Comparison of ENCODE assay signal across 1 cellular context in the genomic region with DNA sequence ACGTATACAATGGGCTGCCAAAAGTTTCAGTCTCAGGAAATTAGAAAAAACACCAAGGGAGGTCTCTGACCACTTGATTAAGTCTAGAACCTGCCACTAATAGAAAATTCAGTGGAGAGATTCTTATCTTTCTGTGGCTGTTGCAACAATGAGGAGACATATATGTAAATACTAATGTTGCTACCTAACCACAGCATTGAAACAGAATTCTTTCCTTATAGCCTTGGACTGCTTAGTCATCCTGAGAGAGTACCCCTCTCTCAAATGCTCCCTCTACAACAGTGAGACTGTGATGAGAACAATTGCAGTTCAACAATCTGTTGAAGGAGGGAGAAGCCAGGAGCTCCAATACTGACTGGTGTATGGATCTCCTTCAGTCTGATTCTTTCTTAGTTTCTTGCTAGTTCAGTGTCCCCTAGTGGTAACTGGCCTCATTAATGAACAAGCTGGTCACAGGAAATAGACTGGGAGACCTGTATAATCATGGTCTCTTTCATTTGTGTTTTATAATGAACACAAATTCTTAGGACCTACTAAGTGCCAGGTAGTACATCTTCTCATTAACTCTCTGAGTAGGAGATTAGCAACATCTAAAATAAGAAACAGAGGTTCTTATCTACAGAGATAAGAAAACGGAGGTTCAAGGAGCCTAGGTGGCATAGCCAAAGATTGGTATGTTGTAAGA.
TF ChIP-seq lines count a peak whose summit lies in the region.

No MANE protein-coding gene starts in this region.

TF ChIP-seq in HepG2, 621 proteins besides CTCF, POLR2A, EP300 and RAD21 (continued from another document and continues in another):
- TF ChIP-seq, protein P1, sequence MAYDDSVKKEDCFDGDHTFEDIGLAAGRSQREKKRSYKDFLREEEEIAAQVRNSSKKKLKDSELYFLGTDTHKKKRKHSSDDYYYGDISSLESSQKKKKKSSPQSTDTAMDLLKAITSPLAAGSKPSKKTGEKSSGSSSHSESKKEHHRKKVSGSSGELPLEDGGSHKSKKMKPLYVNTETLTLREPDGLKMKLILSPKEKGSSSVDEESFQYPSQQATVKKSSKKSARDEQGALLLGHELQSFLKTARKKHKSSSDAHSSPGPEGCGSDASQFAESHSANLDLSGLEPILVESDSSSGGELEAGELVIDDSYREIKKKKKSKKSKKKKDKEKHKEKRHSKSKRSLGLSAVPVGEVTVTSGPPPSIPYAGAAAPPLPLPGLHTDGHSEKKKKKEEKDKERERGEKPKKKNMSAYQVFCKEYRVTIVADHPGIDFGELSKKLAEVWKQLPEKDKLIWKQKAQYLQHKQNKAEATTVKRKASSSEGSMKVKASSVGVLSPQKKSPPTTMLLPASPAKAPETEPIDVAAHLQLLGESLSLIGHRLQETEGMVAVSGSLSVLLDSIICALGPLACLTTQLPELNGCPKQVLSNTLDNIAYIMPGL (CRISPR knock-in tag; IDR thresholded peaks at IDR 0.05; ENCODE audit: borderline replicate concordance in 1 of 2, low read depth in 1 of 2): 0 out of 4 replicates have a peak, but pooled peaks of 1 of the 2 experiments have one; percentile 21
- TF ChIP-seq, protein P2, sequence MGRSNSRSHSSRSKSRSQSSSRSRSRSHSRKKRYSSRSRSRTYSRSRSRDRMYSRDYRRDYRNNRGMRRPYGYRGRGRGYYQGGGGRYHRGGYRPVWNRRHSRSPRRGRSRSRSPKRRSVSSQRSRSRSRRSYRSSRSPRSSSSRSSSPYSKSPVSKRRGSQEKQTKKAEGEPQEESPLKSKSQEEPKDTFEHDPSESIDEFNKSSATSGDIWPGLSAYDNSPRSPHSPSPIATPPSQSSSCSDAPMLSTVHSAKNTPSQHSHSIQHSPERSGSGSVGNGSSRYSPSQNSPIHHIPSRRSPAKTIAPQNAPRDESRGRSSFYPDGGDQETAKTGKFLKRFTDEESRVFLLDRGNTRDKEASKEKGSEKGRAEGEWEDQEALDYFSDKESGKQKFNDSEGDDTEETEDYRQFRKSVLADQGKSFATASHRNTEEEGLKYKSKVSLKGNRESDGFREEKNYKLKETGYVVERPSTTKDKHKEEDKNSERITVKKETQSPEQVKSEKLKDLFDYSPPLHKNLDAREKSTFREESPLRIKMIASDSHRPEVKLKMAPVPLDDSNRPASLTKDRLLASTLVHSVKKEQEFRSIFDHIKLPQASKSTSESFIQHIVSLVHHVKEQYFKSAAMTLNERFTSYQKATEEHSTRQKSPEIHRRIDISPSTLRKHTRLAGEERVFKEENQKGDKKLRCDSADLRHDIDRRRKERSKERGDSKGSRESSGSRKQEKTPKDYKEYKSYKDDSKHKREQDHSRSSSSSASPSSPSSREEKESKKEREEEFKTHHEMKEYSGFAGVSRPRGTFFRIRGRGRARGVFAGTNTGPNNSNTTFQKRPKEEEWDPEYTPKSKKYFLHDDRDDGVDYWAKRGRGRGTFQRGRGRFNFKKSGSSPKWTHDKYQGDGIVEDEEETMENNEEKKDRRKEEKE (IDR thresholded peaks at IDR 0.05): no peak
- TF ChIP-seq CBX5 (CRISPR knock-in tag; IDR thresholded peaks at IDR 0.05; ENCODE audit: borderline replicate concordance) (no peak), ZNF552 (CRISPR knock-in tag; IDR thresholded peaks at IDR 0.05; ENCODE audit: borderline replicate concordance) (no peak), BRD4 (CRISPR knock-in tag; IDR thresholded peaks at IDR 0.05) (no peak), CEBPG (CRISPR knock-in tag; IDR thresholded peaks at IDR 0.05) (peak; percentile 10; the same call in 1 of the 2 replicates), KDM5B (CRISPR knock-in tag; IDR thresholded peaks at IDR 0.05; ENCODE audit: borderline replicate concordance) (no peak), ZMYM3 (CRISPR knock-in tag; IDR thresholded peaks at IDR 0.05) (no peak), SRSF9 (IDR thresholded peaks at IDR 0.05; ENCODE audit: borderline replicate concordance, insufficient read depth, low read depth, low read length, poor library complexity, severe bottlenecking) (no peak), KLF6 (CRISPR knock-in tag; IDR thresholded peaks at IDR 0.05) (no peak), SMARCC2 (IDR thresholded peaks at IDR 0.05) (no peak), ZNF160 (CRISPR knock-in tag; IDR thresholded peaks at IDR 0.05) (no peak), ZNF598 (CRISPR knock-in tag; IDR thresholded peaks at IDR 0.05; ENCODE audit: borderline replicate concordance) (no peak), TCF7L2 (IDR thresholded peaks at IDR 0.05; ENCODE audit: low read depth, low read length) (no peak), ELF1 (CRISPR knock-in tag; IDR thresholded peaks at IDR 0.05) (no peak), MYNN (CRISPR knock-in tag; IDR thresholded peaks at IDR 0.05; ENCODE audit: low read depth) (no peak), NKX3-1 (CRISPR knock-in tag; IDR thresholded peaks at IDR 0.05) (no peak), HNF4G (IDR thresholded peaks at IDR 0.05; ENCODE audit: borderline replicate concordance, low read depth, low read length) (no peak), HNF4G (CRISPR knock-in tag; IDR thresholded peaks at IDR 0.05; ENCODE audit: borderline replicate concordance, low read depth) (no peak), ZBTB20 (CRISPR knock-in tag; IDR thresholded peaks at IDR 0.05; ENCODE audit: borderline replicate concordance, low read depth) (no peak), ZNF17 (CRISPR knock-in tag; IDR thresholded peaks at IDR 0.05) (no peak), ISL2 (CRISPR knock-in tag; IDR thresholded peaks at IDR 0.05) (no peak), ZNF564 (CRISPR knock-in tag; IDR thresholded peaks at IDR 0.05) (no peak), CREB1 (IDR thresholded peaks at IDR 0.05) (no peak), CREB1 (CRISPR knock-in tag; IDR thresholded peaks at IDR 0.05) (0 out of 2 replicates have a peak, but pooled peaks have one; percentile 42), RFX5 (IDR thresholded peaks at IDR 0.05; ENCODE audit: low read depth, low read length) (no peak)
- TF ChIP-seq, protein P3, sequence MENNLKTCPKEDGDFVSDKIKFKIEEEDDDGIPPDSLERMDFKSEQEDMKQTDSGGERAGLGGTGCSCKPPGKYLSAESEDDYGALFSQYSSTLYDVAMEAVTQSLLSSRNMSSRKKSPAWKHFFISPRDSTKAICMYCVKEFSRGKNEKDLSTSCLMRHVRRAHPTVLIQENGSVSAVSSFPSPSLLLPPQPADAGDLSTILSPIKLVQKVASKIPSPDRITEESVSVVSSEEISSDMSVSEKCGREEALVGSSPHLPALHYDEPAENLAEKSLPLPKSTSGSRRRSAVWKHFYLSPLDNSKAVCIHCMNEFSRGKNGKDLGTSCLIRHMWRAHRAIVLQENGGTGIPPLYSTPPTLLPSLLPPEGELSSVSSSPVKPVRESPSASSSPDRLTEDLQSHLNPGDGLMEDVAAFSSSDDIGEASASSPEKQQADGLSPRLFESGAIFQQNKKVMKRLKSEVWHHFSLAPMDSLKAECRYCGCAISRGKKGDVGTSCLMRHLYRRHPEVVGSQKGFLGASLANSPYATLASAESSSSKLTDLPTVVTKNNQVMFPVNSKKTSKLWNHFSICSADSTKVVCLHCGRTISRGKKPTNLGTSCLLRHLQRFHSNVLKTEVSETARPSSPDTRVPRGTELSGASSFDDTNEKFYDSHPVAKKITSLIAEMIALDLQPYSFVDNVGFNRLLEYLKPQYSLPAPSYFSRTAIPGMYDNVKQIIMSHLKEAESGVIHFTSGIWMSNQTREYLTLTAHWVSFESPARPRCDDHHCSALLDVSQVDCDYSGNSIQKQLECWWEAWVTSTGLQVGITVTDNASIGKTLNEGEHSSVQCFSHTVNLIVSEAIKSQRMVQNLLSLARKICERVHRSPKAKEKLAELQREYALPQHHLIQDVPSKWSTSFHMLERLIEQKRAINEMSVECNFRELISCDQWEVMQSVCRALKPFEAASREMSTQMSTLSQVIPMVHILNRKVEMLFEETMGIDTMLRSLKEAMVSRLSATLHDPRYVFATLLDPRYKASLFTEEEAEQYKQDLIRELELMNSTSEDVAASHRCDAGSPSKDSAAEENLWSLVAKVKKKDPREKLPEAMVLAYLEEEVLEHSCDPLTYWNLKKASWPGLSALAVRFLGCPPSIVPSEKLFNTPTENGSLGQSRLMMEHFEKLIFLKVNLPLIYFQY (CRISPR knock-in tag; IDR thresholded peaks at IDR 0.05; ENCODE audit: borderline replicate concordance): 0 out of 2 replicates have a peak, but pooled peaks have one; percentile 44
- TF ChIP-seq, protein P4, sequence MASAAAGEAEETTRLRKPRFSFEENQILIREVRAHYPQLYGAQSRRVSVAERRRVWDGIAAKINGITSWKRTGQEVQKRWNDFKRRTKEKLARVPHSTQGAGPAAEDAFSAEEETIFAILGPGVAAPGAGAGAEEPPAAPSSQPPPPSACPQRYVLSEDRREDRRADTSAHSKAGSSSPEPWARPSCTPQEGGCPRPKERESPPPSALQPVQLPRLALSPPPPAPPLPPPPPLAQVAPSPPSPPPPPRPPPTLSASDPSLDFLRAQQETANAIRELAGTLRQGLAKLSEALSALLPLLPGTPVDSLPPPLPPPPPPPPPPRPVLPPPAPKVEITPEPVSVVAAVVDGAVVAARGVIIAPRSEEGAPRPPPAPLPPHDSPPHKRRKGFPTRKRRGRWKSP (CRISPR knock-in tag; IDR thresholded peaks at IDR 0.05): no peak
- TF ChIP-seq, protein P5, sequence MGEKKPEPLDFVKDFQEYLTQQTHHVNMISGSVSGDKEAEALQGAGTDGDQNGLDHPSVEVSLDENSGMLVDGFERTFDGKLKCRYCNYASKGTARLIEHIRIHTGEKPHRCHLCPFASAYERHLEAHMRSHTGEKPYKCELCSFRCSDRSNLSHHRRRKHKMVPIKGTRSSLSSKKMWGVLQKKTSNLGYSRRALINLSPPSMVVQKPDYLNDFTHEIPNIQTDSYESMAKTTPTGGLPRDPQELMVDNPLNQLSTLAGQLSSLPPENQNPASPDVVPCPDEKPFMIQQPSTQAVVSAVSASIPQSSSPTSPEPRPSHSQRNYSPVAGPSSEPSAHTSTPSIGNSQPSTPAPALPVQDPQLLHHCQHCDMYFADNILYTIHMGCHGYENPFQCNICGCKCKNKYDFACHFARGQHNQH (CRISPR knock-in tag; IDR thresholded peaks at IDR 0.05): 0 out of 2 replicates have a peak, but pooled peaks have one; percentile 22
- TF ChIP-seq, protein P6, sequence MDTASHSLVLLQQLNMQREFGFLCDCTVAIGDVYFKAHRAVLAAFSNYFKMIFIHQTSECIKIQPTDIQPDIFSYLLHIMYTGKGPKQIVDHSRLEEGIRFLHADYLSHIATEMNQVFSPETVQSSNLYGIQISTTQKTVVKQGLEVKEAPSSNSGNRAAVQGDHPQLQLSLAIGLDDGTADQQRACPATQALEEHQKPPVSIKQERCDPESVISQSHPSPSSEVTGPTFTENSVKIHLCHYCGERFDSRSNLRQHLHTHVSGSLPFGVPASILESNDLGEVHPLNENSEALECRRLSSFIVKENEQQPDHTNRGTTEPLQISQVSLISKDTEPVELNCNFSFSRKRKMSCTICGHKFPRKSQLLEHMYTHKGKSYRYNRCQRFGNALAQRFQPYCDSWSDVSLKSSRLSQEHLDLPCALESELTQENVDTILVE (CRISPR knock-in tag; IDR thresholded peaks at IDR 0.05): 0 out of 2 replicates have a peak, but pooled peaks have one; percentile 3
- TF ChIP-seq, protein P7, sequence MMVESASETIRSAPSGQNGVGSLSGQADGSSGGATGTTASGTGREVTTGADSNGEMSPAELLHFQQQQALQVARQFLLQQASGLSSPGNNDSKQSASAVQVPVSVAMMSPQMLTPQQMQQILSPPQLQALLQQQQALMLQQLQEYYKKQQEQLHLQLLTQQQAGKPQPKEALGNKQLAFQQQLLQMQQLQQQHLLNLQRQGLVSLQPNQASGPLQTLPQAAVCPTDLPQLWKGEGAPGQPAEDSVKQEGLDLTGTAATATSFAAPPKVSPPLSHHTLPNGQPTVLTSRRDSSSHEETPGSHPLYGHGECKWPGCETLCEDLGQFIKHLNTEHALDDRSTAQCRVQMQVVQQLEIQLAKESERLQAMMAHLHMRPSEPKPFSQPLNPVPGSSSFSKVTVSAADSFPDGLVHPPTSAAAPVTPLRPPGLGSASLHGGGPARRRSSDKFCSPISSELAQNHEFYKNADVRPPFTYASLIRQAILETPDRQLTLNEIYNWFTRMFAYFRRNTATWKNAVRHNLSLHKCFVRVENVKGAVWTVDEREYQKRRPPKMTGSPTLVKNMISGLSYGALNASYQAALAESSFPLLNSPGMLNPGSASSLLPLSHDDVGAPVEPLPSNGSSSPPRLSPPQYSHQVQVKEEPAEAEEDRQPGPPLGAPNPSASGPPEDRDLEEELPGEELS (CRISPR knock-in tag; IDR thresholded peaks at IDR 0.05): no peak
- TF ChIP-seq, protein P8, sequence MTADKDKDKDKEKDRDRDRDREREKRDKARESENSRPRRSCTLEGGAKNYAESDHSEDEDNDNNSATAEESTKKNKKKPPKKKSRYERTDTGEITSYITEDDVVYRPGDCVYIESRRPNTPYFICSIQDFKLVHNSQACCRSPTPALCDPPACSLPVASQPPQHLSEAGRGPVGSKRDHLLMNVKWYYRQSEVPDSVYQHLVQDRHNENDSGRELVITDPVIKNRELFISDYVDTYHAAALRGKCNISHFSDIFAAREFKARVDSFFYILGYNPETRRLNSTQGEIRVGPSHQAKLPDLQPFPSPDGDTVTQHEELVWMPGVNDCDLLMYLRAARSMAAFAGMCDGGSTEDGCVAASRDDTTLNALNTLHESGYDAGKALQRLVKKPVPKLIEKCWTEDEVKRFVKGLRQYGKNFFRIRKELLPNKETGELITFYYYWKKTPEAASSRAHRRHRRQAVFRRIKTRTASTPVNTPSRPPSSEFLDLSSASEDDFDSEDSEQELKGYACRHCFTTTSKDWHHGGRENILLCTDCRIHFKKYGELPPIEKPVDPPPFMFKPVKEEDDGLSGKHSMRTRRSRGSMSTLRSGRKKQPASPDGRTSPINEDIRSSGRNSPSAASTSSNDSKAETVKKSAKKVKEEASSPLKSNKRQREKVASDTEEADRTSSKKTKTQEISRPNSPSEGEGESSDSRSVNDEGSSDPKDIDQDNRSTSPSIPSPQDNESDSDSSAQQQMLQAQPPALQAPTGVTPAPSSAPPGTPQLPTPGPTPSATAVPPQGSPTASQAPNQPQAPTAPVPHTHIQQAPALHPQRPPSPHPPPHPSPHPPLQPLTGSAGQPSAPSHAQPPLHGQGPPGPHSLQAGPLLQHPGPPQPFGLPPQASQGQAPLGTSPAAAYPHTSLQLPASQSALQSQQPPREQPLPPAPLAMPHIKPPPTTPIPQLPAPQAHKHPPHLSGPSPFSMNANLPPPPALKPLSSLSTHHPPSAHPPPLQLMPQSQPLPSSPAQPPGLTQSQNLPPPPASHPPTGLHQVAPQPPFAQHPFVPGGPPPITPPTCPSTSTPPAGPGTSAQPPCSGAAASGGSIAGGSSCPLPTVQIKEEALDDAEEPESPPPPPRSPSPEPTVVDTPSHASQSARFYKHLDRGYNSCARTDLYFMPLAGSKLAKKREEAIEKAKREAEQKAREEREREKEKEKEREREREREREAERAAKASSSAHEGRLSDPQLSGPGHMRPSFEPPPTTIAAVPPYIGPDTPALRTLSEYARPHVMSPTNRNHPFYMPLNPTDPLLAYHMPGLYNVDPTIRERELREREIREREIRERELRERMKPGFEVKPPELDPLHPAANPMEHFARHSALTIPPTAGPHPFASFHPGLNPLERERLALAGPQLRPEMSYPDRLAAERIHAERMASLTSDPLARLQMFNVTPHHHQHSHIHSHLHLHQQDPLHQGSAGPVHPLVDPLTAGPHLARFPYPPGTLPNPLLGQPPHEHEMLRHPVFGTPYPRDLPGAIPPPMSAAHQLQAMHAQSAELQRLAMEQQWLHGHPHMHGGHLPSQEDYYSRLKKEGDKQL (CRISPR knock-in tag; IDR thresholded peaks at IDR 0.05; ENCODE audit: low read depth): no peak
